ENCODE assay signal across 13 cellular contexts in the genomic region with DNA sequence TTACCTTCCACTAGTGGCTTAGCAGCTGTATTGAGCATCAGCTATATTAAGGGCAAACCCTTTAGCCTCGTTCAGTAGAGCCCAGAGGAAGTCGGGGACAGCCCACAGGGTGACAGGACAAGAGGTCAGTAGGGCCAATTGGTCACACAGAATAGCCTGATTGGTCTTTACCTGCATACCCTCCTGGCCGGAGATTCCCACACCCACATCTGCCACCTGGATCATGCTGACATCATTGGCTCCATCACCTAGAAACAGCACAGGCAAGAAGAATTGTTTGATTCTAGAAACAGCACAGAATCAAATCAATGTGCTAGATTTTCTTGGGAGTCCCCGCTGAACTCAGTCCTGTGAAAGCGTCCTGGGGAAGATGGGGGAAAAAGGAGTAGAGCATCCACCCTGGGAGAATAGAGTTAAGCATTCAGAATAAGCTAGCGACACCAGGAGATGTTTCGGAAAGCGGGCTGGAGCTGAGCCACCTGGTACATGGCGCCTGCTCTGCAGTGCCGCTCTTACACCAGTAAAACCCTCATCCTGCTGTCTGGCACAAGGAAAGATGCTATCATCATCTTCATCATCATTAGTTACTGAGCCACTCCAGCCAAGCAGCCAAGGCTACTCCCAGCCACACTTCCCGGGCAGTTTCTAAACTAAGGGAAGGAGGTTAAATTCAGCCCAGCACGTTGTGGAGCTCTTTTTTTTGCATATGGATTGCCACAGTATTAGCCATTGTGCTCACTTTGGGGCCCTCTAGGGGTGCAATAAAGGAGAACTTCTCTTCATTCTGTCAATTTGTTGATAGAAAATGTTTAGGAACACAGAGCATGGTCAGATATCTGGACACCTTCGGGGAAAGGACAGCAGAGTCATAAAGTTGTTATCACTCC.
DNase-seq lines count a peak whose midpoint lies in the region; ATAC-seq, FAIRE-seq and TF ChIP-seq lines count a peak whose summit lies in the region.
"Had no signal": no experiment of that assay in that cellular context is flagged by ENCODE, and none has a peak within 500 bp of the region (broad histone marks: within the 10 kb centered on the region; RNA-seq: fewer than 3 reads in every experiment).

No MANE protein-coding gene starts in this region.

- ATAC-seq in HG03108 (IDR thresholded peaks at IDR 0.05; ENCODE audit: unreplicated experiment) (no peak), HG02623 (IDR thresholded peaks at IDR 0.05; ENCODE audit: unreplicated experiment) (no peak), GM21619 (IDR thresholded peaks at IDR 0.05; ENCODE audit: unreplicated experiment) (no peak)

- H3K9me3 ChIP-seq in kidney (ENCODE audit: control insufficient read depth in 1 of 2, low read length in 2 of 2): no peaks in the 10 kb centered on the region
- H3K9me3 ChIP-seq: thyroid gland had no signal

- no peak overlapping the region for H3K4me3 ChIP-seq in BJ (ENCODE audit: low read depth, low read length)
- H3K4me3 ChIP-seq in coronary artery: no peak overlapping the region
- H3K4me3 ChIP-seq in kidney (ENCODE audit: low read length in 2 of 2): no peak overlapping the region
- H3K4me3 ChIP-seq: thyroid gland had no signal

- no peak for DNase-seq in BJ (ENCODE audit: low read depth)
- peak; percentile 8 to 47 for DNase-seq in NCI-H524 (lab: John Stamatoyannopoulos, UW)
- DNase-seq in coronary artery (ENCODE audit: low spot score): no peak
- DNase-seq in neural crest cell (ENCODE audit: low read depth, low spot score): no peak
- DNase-seq in kidney: no peak
- DNase-seq: DMS79 treated with DMSO at 0.1 percent for 48 hours; stimulated activated CD4-positive, alpha-beta T cell treated with anti-CD3 and anti-CD28 coated beads, Interleukin-4, amount 100 ng/mL, for 1 hour; thyroid gland had no signal

- H3K4me1 Mint-ChIP-seq in neural crest cell: peaks cover 17% of the 10 kb centered on the region

- no peaks in the 10 kb centered on the region for H3K27me3 Mint-ChIP-seq in neural crest cell (ENCODE audit: low read depth)
- H3K27me3 Mint-ChIP-seq: activated naive CD8-positive, alpha-beta T cell had no signal

- 0 out of 2 replicates have a peak, but pooled peaks have one; percentile 17 for TF ChIP-seq CTCF in BJ (IDR thresholded peaks at IDR 0.05; ENCODE audit: insufficient read depth, low read depth, low read length)
- no peak for TF ChIP-seq CTCF in coronary artery (IDR thresholded peaks at IDR 0.05)
- peak; percentile 31 for TF ChIP-seq CTCF in neural crest cell (conservative IDR thresholded peaks at IDR 0.05)
- no peak for TF ChIP-seq CTCF in kidney (IDR thresholded peaks at IDR 0.05; ENCODE audit: borderline replicate concordance, extremely low read depth, insufficient read depth)

- CTCF ChIA-PET in BJ (lab: Yijun Ruan, JAX): interaction anchor here (1.0 kb wide), 2 partner anchors 8 to 242 kb away, joined by 3 to 4 read pairs; no protein-coding TSS in a partner anchor

- POLR2A ChIA-PET in BJ (lab: Charles Lee): no interaction called here

- no peaks in the 10 kb centered on the region for H3K36me3 Mint-ChIP-seq in neural crest cell (ENCODE audit: low read depth)

- no peak overlapping the region for H3K27ac Mint-ChIP-seq in neural crest cell (ENCODE audit: unreplicated experiment)
- H3K27ac Mint-ChIP-seq: activated naive CD8-positive, alpha-beta T cell had no signal

- peaks cover 2% of the 10 kb centered on the region for H3K9me3 Mint-ChIP-seq in neural crest cell

- H3K36me3 ChIP-seq in BJ (ENCODE audit: control insufficient read depth, insufficient read depth, low read length) (peaks cover 8% of the 10 kb centered on the region), kidney (ENCODE audit: control insufficient read depth in 1 of 2, insufficient read depth in 2 of 2, low read length in 2 of 2) (no peaks in the 10 kb centered on the region)
- H3K36me3 ChIP-seq: thyroid gland had no signal

- H3K27ac ChIP-seq in coronary artery: peak overlapping the region; percentile 12 to 78
- no peak overlapping the region for H3K27ac ChIP-seq in kidney (ENCODE audit: low read depth in 2 of 2, low read length in 2 of 2)
- H3K27ac ChIP-seq: thyroid gland had no signal

- no peak for FAIRE-seq in kidney (lab: Jason Lieb, UNC)
- FAIRE-seq: frontal cortex had no signal

- no peak overlapping the region for H3K4me3 Mint-ChIP-seq in neural crest cell
- H3K4me3 Mint-ChIP-seq: activated naive CD8-positive, alpha-beta T cell had no signal

- no peaks in the 10 kb centered on the region for H3K4me1 ChIP-seq in kidney (ENCODE audit: control insufficient read depth in 1 of 2, insufficient read depth in 1 of 2, low read depth in 1 of 2, low read length in 2 of 2)

- intact Hi-C loops in kidney (cut with DNase I): no loop called here

- H3K9ac ChIP-seq in kidney (ENCODE audit: low read length in 2 of 2): no peak overlapping the region

- no peaks in the 10 kb centered on the region for H3K27me3 ChIP-seq in BJ (ENCODE audit: control insufficient read depth, insufficient read depth, low read length)
- H3K27me3 ChIP-seq: thyroid gland had no signal

Comparison
In these comparisons a context has a peak if more than half of its experiments do, and no peak if none do; other contexts are left out.
1. DNase-seq: peak in NCI-H524 (2 of 2); none in BJ (single experiment), coronary artery (single experiment), neural crest cell (single experiment) and kidney (single experiment).
2. CTCF ChIP-seq: peak in BJ (single experiment) and neural crest cell (single experiment); none in coronary artery (single experiment) and kidney (single experiment).
3. H3K27ac ChIP-seq: peak in coronary artery (2 of 2); none in kidney (0 of 2).